In the genomic region with DNA sequence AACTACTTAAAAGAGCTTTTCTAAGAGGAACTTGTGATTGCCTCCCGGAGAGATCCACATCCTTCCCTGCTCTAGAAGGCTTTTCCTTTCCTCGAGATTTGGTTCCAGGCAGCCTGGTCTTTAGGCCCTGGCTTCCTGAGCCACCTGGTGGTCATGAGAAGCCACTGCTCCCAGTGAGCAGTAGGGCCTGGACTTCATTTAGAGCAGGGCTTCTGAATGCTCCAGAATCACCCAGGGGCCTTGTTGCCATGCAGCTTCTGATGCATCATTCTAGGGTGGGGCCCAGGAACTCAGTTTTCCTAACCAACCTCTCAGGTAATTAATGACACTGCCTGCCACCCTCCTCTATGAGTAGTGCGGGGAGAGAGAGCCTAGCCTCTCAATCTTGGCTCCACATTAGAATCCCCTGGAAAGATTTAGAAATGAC, we compare ENCODE assay signal across 8 cellular contexts. TPM values are rescaled to one million over a fixed set of nuclear protein-coding genes. Genes with fewer than 3 reads are reported as not detected.
A peak's percentile ranks its signal among the peaks of the same experiment; 100 is the strongest.
DNase-seq lines count a peak whose midpoint lies in the region; ATAC-seq, FAIRE-seq and TF ChIP-seq lines count a peak whose summit lies in the region.

No MANE protein-coding gene starts in this region.

- CTCF ChIA-PET in activated B cell treated with CpG ODN at 0.5 μM for 24 hours (lab: Charles Lee), result interaction anchor here (0.6 to 2.9 kb wide), 10 partner anchors 14 to 175 kb away, joined by 3 to 11 read pairs (median 4); partner anchors contain the start of gene C3orf49

- H3K9me3 Mint-ChIP-seq in activated B cell treated with CpG ODN at 0.5 μM for 24 hours, result no peaks in the 10 kb centered on the region

- peak; percentile 69 for FAIRE-seq in A204.1 (lab: Jason Lieb, UNC)

- no peak overlapping the region for H3K4me3 Mint-ChIP-seq in activated B cell treated with CpG ODN at 0.5 μM for 24 hours

- peak; percentile 89 for TF ChIP-seq CTCF in GM12875 (IDR thresholded peaks at IDR 0.05; ENCODE audit: borderline replicate concordance, insufficient read depth, low read depth, low read length)
- TF ChIP-seq CTCF in activated B cell treated with CpG ODN at 0.5 μM for 24 hours (IDR thresholded peaks at IDR 0.05), result peak; percentile 36

- POLR2A ChIA-PET in activated B cell treated with CpG ODN at 0.5 μM for 24 hours (lab: Charles Lee), result no interaction called here

- H3K4me3 ChIP-seq in GM12875 (ENCODE audit: low read depth, low read length), result no peak overlapping the region

- H3K27me3 Mint-ChIP-seq in activated B cell treated with CpG ODN at 0.5 μM for 24 hours, result no peaks in the 10 kb centered on the region

- DNase-seq in NCI-H1930 (lab: John Stamatoyannopoulos, UW) (peak; percentile 15 to 28), activated B cell treated with CpG ODN at 0.5 μM for 24 hours (peak; percentile 20), cerebellar cortex (ENCODE audit: low spot score) (peak; percentile 83), left colon (peak; percentile 45 to 66)
- peak; percentile 57 for DNase-seq in stimulated activated CD4-positive, alpha-beta T cell treated with anti-CD3 and anti-CD28 coated beads, Interleukin-4, amount 100 ng/mL, for 24 hours

- no peaks in the 10 kb centered on the region for H3K4me1 Mint-ChIP-seq in activated B cell treated with CpG ODN at 0.5 μM for 24 hours

- peaks cover 88% of the 10 kb centered on the region for H3K36me3 Mint-ChIP-seq in activated B cell treated with CpG ODN at 0.5 μM for 24 hours (ENCODE audit: low read depth)

- H3K27ac Mint-ChIP-seq in activated B cell treated with CpG ODN at 0.5 μM for 24 hours, result no peak overlapping the region

- intact Hi-C loops in activated B cell treated with CpG ODN at 0.5 μM for 24 hours (cut with micrococcal nuclease), result loop anchor here (1.0 kb wide), 4 partner anchors 31 to 175 kb away; partner anchors contain the start of gene SCAANT1
- intact Hi-C loops in left colon (cut with DNase I, micrococcal nuclease), result loop anchor here in 1 of 2 donors (10.0 kb wide), 1 partner anchor 89 kb away; no protein-coding TSS in a partner anchor

- ATAC-seq in HG02759 (IDR thresholded peaks at IDR 0.05; ENCODE audit: unreplicated experiment) (peak; percentile 92), activated B cell treated with CpG ODN at 0.5 μM for 24 hours (ENCODE audit: low read depth) (peak; percentile 83), left colon (peak; percentile 92)

RNA-seq across cellular contexts. Expression of gene PSMD6, which starts 29.6 kb away (rescaled TPM):
- total RNA-seq in activated B cell treated with CpG ODN at 0.5 μM for 24 hours (88.9 and 91.4 TPM in 2 replicates), left colon (10 to 100 TPM; 49.4 to 51.4 TPM)

Comparison
In these comparisons a context has a peak if more than half of its experiments do, and no peak if none do; other contexts are left out.
1. DNase-seq: peak in every context shown above with its lines; median percentile 83 in cerebellar cortex; 57 in stimulated activated CD4-positive, alpha-beta T cell treated with anti-CD3 and anti-CD28 coated beads, Interleukin-4, amount 100 ng/mL, for 24 hours; 56 in left colon; 22 in NCI-H1930; 20 in activated B cell treated with CpG ODN at 0.5 μM for 24 hours.